Comparison of ENCODE assay signal across 8 cellular contexts in the genomic region with DNA sequence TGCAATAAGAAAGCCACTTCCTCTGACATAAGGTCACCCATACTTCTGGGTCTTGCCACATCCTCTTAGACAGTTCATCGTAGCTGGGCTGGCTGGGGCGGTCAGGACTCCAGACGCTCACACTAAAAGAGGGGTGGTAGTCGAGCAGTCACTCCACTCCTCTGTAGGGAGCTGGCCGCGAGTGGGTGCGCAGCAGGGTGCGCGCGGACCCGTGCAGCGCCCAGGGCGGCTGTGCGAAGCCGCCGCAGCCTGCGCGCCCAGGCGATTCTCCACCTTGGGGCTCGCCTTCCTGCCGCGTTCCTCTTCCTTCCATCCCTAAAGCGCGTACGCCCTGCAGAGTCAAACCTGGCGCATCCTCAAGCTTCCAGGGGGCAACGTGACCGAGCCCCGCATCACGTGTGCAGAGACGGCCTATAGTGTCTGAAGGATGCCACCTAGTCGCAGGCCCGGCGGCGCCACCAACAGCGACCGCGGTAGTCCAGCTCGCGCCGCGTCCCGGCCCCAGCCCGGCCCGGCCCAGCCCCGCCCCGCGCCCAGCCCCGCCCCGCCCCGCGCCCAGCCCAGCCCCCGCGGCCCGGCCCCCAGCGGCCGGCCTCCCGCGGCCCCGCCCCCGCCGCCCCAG. TPM values are rescaled to one million over a fixed set of nuclear protein-coding genes. Genes with fewer than 3 reads are reported as not detected.
DNase-seq lines count a peak whose midpoint lies in the region; ATAC-seq and TF ChIP-seq lines count a peak whose summit lies in the region.

No MANE protein-coding gene starts in this region.

- peaks cover 57% of the 10 kb centered on the region for H3K4me1 Mint-ChIP-seq in chondrocyte (ENCODE audit: low read depth)

- DNase-seq in BE2C (peak; percentile 97), GM19238 (ENCODE audit: insufficient read length, low spot score) (peak; percentile 86), NCI-H460 (ENCODE audit: extremely low read depth, low read depth) (peak; percentile 92), chondrocyte (ENCODE audit: low spot score) (no peak)
- DNase-seq in activated CD4-positive, alpha-beta T cell treated with anti-CD3 and anti-CD28 coated beads for 1 hour = peak; percentile 72
- peak; percentile 21 to 83 for DNase-seq in stimulated activated CD4-positive, alpha-beta T cell treated with anti-CD3 and anti-CD28 coated beads, Interleukin-1b, Interleukin-23, amount 100 ng/mL, for 4 hours (ENCODE audit: low read depth in 2 of 2)

- H3K4me1 ChIP-seq in BE2C = peaks cover 3% of the 10 kb centered on the region; the same call in 1 of the 2 replicates

- peak overlapping the region; percentile 96 for H3K4me3 Mint-ChIP-seq in chondrocyte (ENCODE audit: unreplicated experiment)

- H3K27ac Mint-ChIP-seq in chondrocyte (ENCODE audit: unreplicated experiment) = peak overlapping the region; percentile 96

- peak; percentile 98 for ATAC-seq in HG03432 (IDR thresholded peaks at IDR 0.05; ENCODE audit: unreplicated experiment)

- no peaks in the 10 kb centered on the region for H3K9me3 Mint-ChIP-seq in chondrocyte (ENCODE audit: low read depth)

- no peaks in the 10 kb centered on the region for H3K9me3 ChIP-seq in BE2C

- H3K36me3 ChIP-seq in BE2C = peaks cover 18% of the 10 kb centered on the region

- peak overlapping the region; percentile 85 for H3K27ac ChIP-seq in layer of hippocampus (ENCODE audit: low read depth, low read length)

- H3K4me3 ChIP-seq in BE2C (ENCODE audit: low read depth, low read length) = peak overlapping the region; percentile 89

- no peaks in the 10 kb centered on the region for H3K27me3 ChIP-seq in BE2C
- no peaks in the 10 kb centered on the region for H3K27me3 ChIP-seq in layer of hippocampus (ENCODE audit: control insufficient read depth, insufficient read depth, low read length)

- no peaks in the 10 kb centered on the region for H3K27me3 Mint-ChIP-seq in chondrocyte (ENCODE audit: low read depth)

- H3K36me3 Mint-ChIP-seq in chondrocyte (ENCODE audit: low read depth) = peaks cover 9% of the 10 kb centered on the region

- no peak for TF ChIP-seq CTCF in BE2C (IDR thresholded peaks at IDR 0.05; ENCODE audit: low read depth, low read length)
- TF ChIP-seq CTCF in chondrocyte (IDR thresholded peaks at IDR 0.05) = peak; percentile 27

RNA-seq across cellular contexts. Expression of a gene that starts 0.4 kb away (rescaled TPM):
- 75.3 TPM for polyA plus RNA-seq in BE2C (2012; ENCODE audit: insufficient read depth, insufficient read length, low read depth)
- 594 and 603 TPM in 2 replicates for total RNA-seq in NCI-H460 (2014; rRNA removed; shearing (Covaris generic))
- 309 and 361 TPM in 2 replicates for polyA plus RNA-seq in NCI-H460 (2014; cell fraction: nucleus; rRNA removed)
- total RNA-seq in chondrocyte = 149 to 174 TPM (median 155 TPM) in 3 replicates
